8 cellular contexts compared by ENCODE assay signal in genomic region chr20:62136283-62137091, GRCh38. TPM values are rescaled to one million over a fixed set of nuclear protein-coding genes. Genes with fewer than 3 reads are reported as not detected.
DNase-seq lines count a peak whose midpoint lies in the region; ATAC-seq and TF ChIP-seq lines count a peak whose summit lies in the region.

No MANE protein-coding gene starts in this region.

- DNase-seq in DMS114 treated with DMSO at 0.1 percent for 48 hours (lab: John Stamatoyannopoulos, UW; ENCODE audit: unreplicated experiment) (peak; percentile 32), HuH-7.5 (ENCODE audit: low spot score) (peak; percentile 76), SHP77 treated with DMSO at 0.1 percent for 48 hours (lab: John Stamatoyannopoulos, UW) (peak; percentile 65), fibroblast of villous mesenchyme (ENCODE audit: low read depth) (peak; percentile 75), posterior vena cava (ENCODE audit: low spot score) (peak; percentile 91)
- peak; percentile 89 for DNase-seq in activated effector memory CD4-positive, alpha-beta T cell treated with anti-CD3 and anti-CD28 coated beads, Interleukin-2, amount 50 U/mL, for 16 hours

- intact Hi-C loops in posterior vena cava (cut with DNase I): loop anchor here in 1 of 2 donors (5.0 kb wide), 1 partner anchor 124 kb away; no protein-coding TSS in a partner anchor

- TF ChIP-seq CTCF in fibroblast of villous mesenchyme (IDR thresholded peaks at IDR 0.05; ENCODE audit: insufficient read depth, low read depth, low read length): peak; percentile 89

- ATAC-seq in HG02759 (IDR thresholded peaks at IDR 0.05; ENCODE audit: unreplicated experiment) (no peak), HG03196 (IDR thresholded peaks at IDR 0.05; ENCODE audit: unreplicated experiment) (no peak)

- no peak overlapping the region for H3K4me3 ChIP-seq in fibroblast of villous mesenchyme (ENCODE audit: low read depth, low read length)

RNA-seq across cellular contexts. Expression of gene PSMA7, which starts 6.7 kb away (rescaled TPM):
- total RNA-seq in fibroblast of villous mesenchyme (295 and 322 TPM in 2 replicates), posterior vena cava (100 to 1,000 TPM; 179 to 194 TPM)

RNA-seq across cellular contexts. Expression of gene SS18L1, which starts 7.1 kb away (rescaled TPM):
- 14.2 and 14.8 TPM in 2 replicates for total RNA-seq in fibroblast of villous mesenchyme
- 10 to 100 TPM in 1 of 2 donors, 1 to 10 TPM in 1; 9.7 to 10.3 TPM for total RNA-seq in posterior vena cava

RNA-seq across cellular contexts. Expression of gene LSM14B, which starts 14.2 kb away (rescaled TPM):
- total RNA-seq in fibroblast of villous mesenchyme (28.7 and 30.7 TPM in 2 replicates), posterior vena cava (10 to 100 TPM; 24.4 to 26.3 TPM)

RNA-seq across cellular contexts. Expression of gene MTG2, which starts 46.3 kb away (rescaled TPM):
- total RNA-seq in fibroblast of villous mesenchyme: 19.9 and 22.5 TPM in 2 replicates
- total RNA-seq in posterior vena cava: 10 to 100 TPM; 19.8 to 23.8 TPM

Comparison
In these comparisons a context has a peak if more than half of its experiments do, and no peak if none do; other contexts are left out.
1. DNase-seq: peak in every context shown above with its lines; median percentile 91 in posterior vena cava; 89 in activated effector memory CD4-positive, alpha-beta T cell treated with anti-CD3 and anti-CD28 coated beads, Interleukin-2, amount 50 U/mL, for 16 hours; 76 in HuH-7.5; 75 in fibroblast of villous mesenchyme; 65 in SHP77 treated with DMSO at 0.1 percent for 48 hours; 32 in DMS114 treated with DMSO at 0.1 percent for 48 hours.